Comparison of ENCODE assay signal across 22 cellular contexts in genomic region chr1:33456302-33456886, GRCh38. TPM values are rescaled to one million over a fixed set of nuclear protein-coding genes. Genes with fewer than 3 reads are reported as not detected.
DNase-seq lines count a peak whose midpoint lies in the region; ATAC-seq, FAIRE-seq and TF ChIP-seq lines count a peak whose summit lies in the region.
"Had no signal": no experiment of that assay in that cellular context is flagged by ENCODE, and none has a peak within 500 bp of the region (broad histone marks: within the 10 kb centered on the region; RNA-seq: fewer than 3 reads in every experiment).

No MANE protein-coding gene starts in this region.

- H3K4me3 Mint-ChIP-seq in progenitor cell of endocrine pancreas (ENCODE audit: low read depth): no peak overlapping the region
- H3K4me3 Mint-ChIP-seq: B cell; stimulated activated naive CD8-positive, alpha-beta T cell treated with anti-CD3 and anti-CD28 coated beads, Interleukin-15, Interleukin-2, amounts not matched to agents 100 ng/mL and 50 ng/mL, for 24 hours; T-helper 2 cell treated with Interferon-gamma antibody and Interleukin-4, amounts not matched to agents 5 μg/mL and 100 μg/mL, for 36 hours had no signal

- ATAC-seq in Right ventricle myocardium inferior (peak; percentile 76), gastroesophageal sphincter (peak; percentile 27), GM21576 (IDR thresholded peaks at IDR 0.05; ENCODE audit: unreplicated experiment) (no peak)

- TF ChIP-seq CTCF in gastroesophageal sphincter (IDR thresholded peaks at IDR 0.05): no peak
- TF ChIP-seq CTCF in osteoblast (IDR thresholded peaks at IDR 0.05; ENCODE audit: extremely low read depth, low read depth, low read length): no peak
- TF ChIP-seq CTCF in progenitor cell of endocrine pancreas (IDR thresholded peaks at IDR 0.05; ENCODE audit: unreplicated experiment): no peak

- H3K36me3 ChIP-seq in gastroesophageal sphincter: no peaks in the 10 kb centered on the region
- H3K36me3 ChIP-seq in osteoblast (ENCODE audit: insufficient read depth, low read length): no peaks in the 10 kb centered on the region
- H3K36me3 ChIP-seq: lower lobe of right lung, upper lobe of left lung had no signal

- no peaks in the 10 kb centered on the region for H3K79me2 ChIP-seq in osteoblast (ENCODE audit: insufficient read depth, low read length)

- no peaks in the 10 kb centered on the region for H4K20me1 ChIP-seq in osteoblast (ENCODE audit: insufficient read depth, low read length)

- no peak for TF ChIP-seq EP300 in gastroesophageal sphincter (IDR thresholded peaks at IDR 0.05)

- 75 to 79% methylated on average over 4 to 8 of the region's 8 CpGs for WGBS in gastroesophageal sphincter (ENCODE audit: low coverage in 1 of 2), 2 donors

- no peak overlapping the region for H3K4me2 ChIP-seq in osteoblast (ENCODE audit: insufficient read depth, low read length)

- TF ChIP-seq POLR2A in gastroesophageal sphincter (IDR thresholded peaks at IDR 0.05): no peak

- H3K9me3 Mint-ChIP-seq in progenitor cell of endocrine pancreas (ENCODE audit: low read depth): no peaks in the 10 kb centered on the region
- H3K9me3 Mint-ChIP-seq: IgD-negative memory B cell; stimulated activated naive CD8-positive, alpha-beta T cell treated with anti-CD3 and anti-CD28 coated beads, Interleukin-15, Interleukin-2, amounts not matched to agents 100 ng/mL and 50 ng/mL, for 24 hours; T-helper 2 cell treated with Interferon-gamma antibody and Interleukin-4, amounts not matched to agents 5 μg/mL and 100 μg/mL, for 36 hours had no signal

- H3K4me3 ChIP-seq in gastroesophageal sphincter (no peak overlapping the region), osteoblast (ENCODE audit: insufficient read depth, low read length) (no peak overlapping the region)
- H3K4me3 ChIP-seq: lower lobe of right lung, upper lobe of left lung had no signal

- H3K27ac Mint-ChIP-seq in progenitor cell of endocrine pancreas: no peak overlapping the region
- H3K27ac Mint-ChIP-seq: stimulated activated naive CD8-positive, alpha-beta T cell treated with anti-CD3 and anti-CD28 coated beads, Interleukin-15, Interleukin-2, amounts not matched to agents 100 ng/mL and 50 ng/mL, for 24 hours; T-helper 2 cell treated with Interferon-gamma antibody and Interleukin-4, amounts not matched to agents 5 μg/mL and 100 μg/mL, for 36 hours had no signal

- peaks cover 17% of the 10 kb centered on the region for H3K27me3 Mint-ChIP-seq in progenitor cell of endocrine pancreas
- H3K27me3 Mint-ChIP-seq: stimulated activated naive CD8-positive, alpha-beta T cell treated with anti-CD3 and anti-CD28 coated beads, Interleukin-15, Interleukin-2, amounts not matched to agents 100 ng/mL and 50 ng/mL, for 24 hours had no signal

- H3K9me3 ChIP-seq in gastroesophageal sphincter (no peaks in the 10 kb centered on the region), osteoblast (ENCODE audit: low read depth, low read length) (no peaks in the 10 kb centered on the region)
- H3K9me3 ChIP-seq: lower lobe of right lung, upper lobe of left lung had no signal

- FAIRE-seq in urothelium cell line (lab: Jason Lieb, UNC): peak; percentile 13

- no peaks in the 10 kb centered on the region for H3K4me1 Mint-ChIP-seq in progenitor cell of endocrine pancreas (ENCODE audit: low read depth)

- H2AFZ ChIP-seq in osteoblast (ENCODE audit: low read length): no peak overlapping the region

- no peak for DNase-seq in Right ventricle myocardium inferior (ENCODE audit: missing footprints)
- no peak for DNase-seq in cardiac septum (ENCODE audit: low spot score)
- DNase-seq in osteoblast (ENCODE audit: insufficient read length, low spot score, missing footprints): no peak
- no peak for DNase-seq in urothelium cell line (ENCODE audit: low spot score)
- no peak for DNase-seq in progenitor cell of endocrine pancreas (ENCODE audit: low spot score, unreplicated experiment)
- DNase-seq in activated gamma-delta T cell treated with Interleukin-2 at 50 U/mL for 16 hours: no peak
- DNase-seq: activated CD4-positive, alpha-beta T cell treated with anti-CD3 and anti-CD28 coated beads, Interleukin-2, amount 50 U/mL, for 4 hours; activated CD8-positive, alpha-beta memory T cell treated with anti-CD3 and anti-CD28 coated beads, Interleukin-2, amount 50 U/mL, for 48 hours; activated effector memory CD4-positive, alpha-beta T cell treated with anti-CD3 and anti-CD28 coated beads, Interleukin-2, amount 50 U/mL, for 16 hours; GOT3; lower lobe of right lung; NCI-H2081 treated with DMSO at 0.1 percent for 48 hours; NCI-H446 treated with DMSO at 0.1 percent for 48 hours had no signal

- H3K27ac ChIP-seq in gastroesophageal sphincter (peak overlapping the region in 3 of 4 donors; percentile 16 to 66 (median 41)), osteoblast (ENCODE audit: low read depth, low read length) (peak overlapping the region; percentile 18)
- H3K27ac ChIP-seq: epithelial cell of prostate, foreskin keratinocyte, lower lobe of right lung, upper lobe of left lung had no signal

- H3K4me1 ChIP-seq in gastroesophageal sphincter: peaks cover 0 to 55% (median 9%) of the 10 kb centered on the region in 3 donors
- H3K4me1 ChIP-seq in osteoblast (ENCODE audit: insufficient read depth, low read length): peaks cover 36% of the 10 kb centered on the region

- no peaks in the 10 kb centered on the region for H3K36me3 Mint-ChIP-seq in progenitor cell of endocrine pancreas (ENCODE audit: insufficient read depth)
- H3K36me3 Mint-ChIP-seq: IgD-negative memory B cell had no signal

- intact Hi-C loops in Right ventricle myocardium inferior (cut with DNase I): no loop called here
- intact Hi-C loops in cardiac septum (cut with DNase I): loop anchor here (2.0 to 5.0 kb wide), 2 partner anchors 88 to 239 kb away; no protein-coding TSS in a partner anchor

- H3K27me3 ChIP-seq in gastroesophageal sphincter: no peaks in the 10 kb centered on the region
- no peaks in the 10 kb centered on the region for H3K27me3 ChIP-seq in osteoblast (ENCODE audit: insufficient read depth, low read length)
- H3K27me3 ChIP-seq: foreskin keratinocyte, upper lobe of left lung had no signal

RNA-seq across cellular contexts. Expression of gene ZSCAN20, which starts 16.1 kb away (rescaled TPM):
- total RNA-seq in Right ventricle myocardium inferior (4.7 TPM), cardiac septum (8.3 TPM), gastroesophageal sphincter (1 to 10 TPM; 6.7 to 9.2 (median 7.5) TPM), osteoblast (9.8 and 11.2 TPM in 2 replicates), progenitor cell of endocrine pancreas (8.6 and 10.5 TPM in 2 replicates)

RNA-seq across cellular contexts. Expression of gene PHC2, which starts 25.5 kb away (rescaled TPM):
- total RNA-seq in Right ventricle myocardium inferior: 102 TPM
- 101 TPM for total RNA-seq in cardiac septum
- 100 to 1,000 TPM in 3 of 4 donors, 10 to 100 TPM in 1; 99.8 to 223 (median 181) TPM for total RNA-seq in gastroesophageal sphincter
- total RNA-seq in osteoblast: 82.2 and 85.4 TPM in 2 replicates
- 135 and 138 TPM in 2 replicates for total RNA-seq in progenitor cell of endocrine pancreas
